ENCODE assay signal across 10 cellular contexts in genomic region chr1:155177192-155177917, GRCh38. TPM values are rescaled to one million over a fixed set of nuclear protein-coding genes. Genes with fewer than 3 reads are reported as not detected.
DNase-seq lines count a peak whose midpoint lies in the region; ATAC-seq and TF ChIP-seq lines count a peak whose summit lies in the region.
"Had no signal": no experiment of that assay in that cellular context is flagged by ENCODE, and none has a peak within 500 bp of the region (broad histone marks: within the 10 kb centered on the region; RNA-seq: fewer than 3 reads in every experiment).

No MANE protein-coding gene starts in this region.

- dilution Hi-C loops in mammary epithelial cell (cut with HindIII; ENCODE audit: low sequenced_read_pairs): no loop called here

- H3K27me3 ChIP-seq in mammary epithelial cell (ENCODE audit: insufficient read depth, low read length): no peaks in the 10 kb centered on the region

- no peaks in the 10 kb centered on the region for H3K9me3 ChIP-seq in mammary epithelial cell (replicated peaks; ENCODE audit: insufficient read depth, low read length)
- H3K9me3 ChIP-seq: esophagus muscularis mucosa had no signal

- no peak overlapping the region for H3K9ac ChIP-seq in mammary epithelial cell (ENCODE audit: insufficient read depth, low read length)

- no TSS peak for BruUV-seq in mammary epithelial cell (replicated peaks; lab: Mats Ljungman, UMichigan)

- H3K4me2 ChIP-seq in mammary epithelial cell (ENCODE audit: insufficient read depth, low read depth, low read length): no peak overlapping the region

- H3K4me1 ChIP-seq in mammary epithelial cell (ENCODE audit: insufficient read depth, low read length): peaks cover 8% of the 10 kb centered on the region

- no peaks in the 10 kb centered on the region for H3K36me3 ChIP-seq in mammary epithelial cell (ENCODE audit: insufficient read depth, low read length)
- H3K36me3 ChIP-seq: cardiac muscle cell had no signal

- intact Hi-C loops in mammary epithelial cell (cut with micrococcal nuclease): loop anchor here (5.0 kb wide), 2 partner anchors 415 to 470 kb away; no protein-coding TSS in a partner anchor

- H3K79me2 ChIP-seq in mammary epithelial cell (ENCODE audit: insufficient read depth, low read length): peaks cover 8% of the 10 kb centered on the region

- H3K4me3 ChIP-seq in mammary epithelial cell (replicated peaks in 1 of 3; ENCODE audit: insufficient read depth in 1 of 3, low read depth in 2 of 3, low read length in 3 of 3): no peak overlapping the region
- H3K4me3 ChIP-seq: cardiac muscle cell, esophagus muscularis mucosa had no signal

- CTCF ChIA-PET in mammary epithelial cell (lab: Charles Lee; ENCODE audit: low non-redundant PET): interaction anchor here (1.1 kb wide), 1 partner anchor 16 kb away, joined by 4 read pairs; no protein-coding TSS in a partner anchor

- no peak overlapping the region for H3K27ac ChIP-seq in mammary epithelial cell (ENCODE audit: insufficient read depth, low read depth, low read length)
- H3K27ac ChIP-seq: cardiac muscle cell, esophagus muscularis mucosa had no signal

- TF ChIP-seq CTCF in GM20000 (IDR thresholded peaks at IDR 0.05; ENCODE audit: extremely low read depth, missing control alignments): no peak
- TF ChIP-seq CTCF in mammary epithelial cell (conservative IDR thresholded peaks at IDR 0.05 in 1 of 2, IDR thresholded peaks at IDR 0.05 in 1 of 2; ENCODE audit: extremely low read depth in 1 of 2, insufficient read depth in 1 of 2, low read depth in 1 of 2, low read length in 2 of 2): no peak

- in situ Hi-C loops in mammary epithelial cell (cut with MboI; ENCODE audit: low sequenced_read_pairs in 2 of 2): no loop called here

- 63% methylated on average over 11 of the region's 11 CpGs for WGBS in mammary epithelial cell (ENCODE audit: low coverage, missing lambda C conversion rate)

- H4K20me1 ChIP-seq in mammary epithelial cell (ENCODE audit: insufficient read depth, low read length): no peaks in the 10 kb centered on the region

- DNase-seq in 8988T: peak; percentile 24
- DNase-seq in GM20000 (ENCODE audit: low spot score): peak; percentile 40
- DNase-seq in mammary epithelial cell: no peak
- DNase-seq in mesenteric fat pad (ENCODE audit: low spot score): peak; percentile 51
- no peak for DNase-seq in stimulated activated naive CD8-positive, alpha-beta T cell treated with anti-CD3 and anti-CD28 coated beads, Interleukin-15, Interleukin-2, amounts not matched to agents 100 U/mL and 50 U/mL, for 24 hours
- DNase-seq in NCI-H1048 (lab: John Stamatoyannopoulos, UW): no peak
- no peak for DNase-seq in SKM-1 treated with dmso at 0.1 percent for 144 hours (lab: John Stamatoyannopoulos, UW; ENCODE audit: unreplicated experiment)
- DNase-seq in stimulated activated CD4-positive, alpha-beta T cell treated with anti-CD3 and anti-CD28 coated beads, Interleukin-15, amount 100 ng/mL, for 24 hours: no peak

- no peak for ATAC-seq in stimulated activated naive CD8-positive, alpha-beta T cell treated with anti-CD3 and anti-CD28 coated beads, Interleukin-15, Interleukin-2, amounts not matched to agents 100 U/mL and 50 U/mL, for 24 hours

- H2AFZ ChIP-seq in mammary epithelial cell (ENCODE audit: low read depth, low read length): peak overlapping the region; percentile 16

RNA-seq across cellular contexts. Expression of gene TRIM46, which starts 3.7 kb away (rescaled TPM):
- 1 to 10 TPM; 5.0 to 5.2 TPM for total RNA-seq in mammary epithelial cell
- polyA plus RNA-seq in mammary epithelial cell: 2.0 TPM
- 0.67 TPM for polyA minus RNA-seq in mammary epithelial cell
- 0.22 TPM for total RNA-seq in mesenteric fat pad

RNA-seq across cellular contexts. Expression of gene KRTCAP2, which starts 4.3 kb away (rescaled TPM):
- total RNA-seq in mammary epithelial cell: 100 to 1,000 TPM in 1 of 2 donors, 10 to 100 TPM in 1; 62.7 to 177 TPM
- polyA plus RNA-seq in mammary epithelial cell: 188 TPM
- polyA minus RNA-seq in mammary epithelial cell: 164 TPM
- total RNA-seq in mesenteric fat pad: 155 TPM

RNA-seq across cellular contexts. Expression of gene THBS3, which starts 30.3 kb away (rescaled TPM):
- total RNA-seq in mammary epithelial cell (10 to 100 TPM; 14.8 to 28.0 TPM), mesenteric fat pad (17.9 TPM)
- 10.8 TPM for polyA plus RNA-seq in mammary epithelial cell
- polyA minus RNA-seq in mammary epithelial cell: 18.1 TPM

RNA-seq across cellular contexts. Expression of gene MTX1, which starts 31.1 kb away (rescaled TPM):
- total RNA-seq in mammary epithelial cell (10 to 100 TPM; 34.2 to 49.3 TPM), mesenteric fat pad (40.0 TPM)
- 82.0 TPM for polyA plus RNA-seq in mammary epithelial cell
- polyA minus RNA-seq in mammary epithelial cell: 31.0 TPM

RNA-seq across cellular contexts. Expression of gene DPM3, which starts 37.0 kb away (rescaled TPM):
- total RNA-seq in mammary epithelial cell (10 to 100 TPM; 27.2 to 67.9 TPM), mesenteric fat pad (76.2 TPM)
- polyA plus RNA-seq in mammary epithelial cell: 76.4 TPM
- 1.8 TPM for polyA minus RNA-seq in mammary epithelial cell

Comparison
In these comparisons a context has a peak if more than half of its experiments do, and no peak if none do; other contexts are left out.
1. DNase-seq: peak in 8988T (single experiment), GM20000 (single experiment) and mesenteric fat pad (single experiment); none in mammary epithelial cell (single experiment), stimulated activated naive CD8-positive, alpha-beta T cell treated with anti-CD3 and anti-CD28 coated beads, Interleukin-15, Interleukin-2, amounts not matched to agents 100 U/mL and 50 U/mL, for 24 hours (single experiment), NCI-H1048 (single experiment), SKM-1 treated with dmso at 0.1 percent for 144 hours (single experiment) and stimulated activated CD4-positive, alpha-beta T cell treated with anti-CD3 and anti-CD28 coated beads, Interleukin-15, amount 100 ng/mL, for 24 hours (single experiment).